19 cellular contexts compared by ENCODE assay signal in the genomic region with DNA sequence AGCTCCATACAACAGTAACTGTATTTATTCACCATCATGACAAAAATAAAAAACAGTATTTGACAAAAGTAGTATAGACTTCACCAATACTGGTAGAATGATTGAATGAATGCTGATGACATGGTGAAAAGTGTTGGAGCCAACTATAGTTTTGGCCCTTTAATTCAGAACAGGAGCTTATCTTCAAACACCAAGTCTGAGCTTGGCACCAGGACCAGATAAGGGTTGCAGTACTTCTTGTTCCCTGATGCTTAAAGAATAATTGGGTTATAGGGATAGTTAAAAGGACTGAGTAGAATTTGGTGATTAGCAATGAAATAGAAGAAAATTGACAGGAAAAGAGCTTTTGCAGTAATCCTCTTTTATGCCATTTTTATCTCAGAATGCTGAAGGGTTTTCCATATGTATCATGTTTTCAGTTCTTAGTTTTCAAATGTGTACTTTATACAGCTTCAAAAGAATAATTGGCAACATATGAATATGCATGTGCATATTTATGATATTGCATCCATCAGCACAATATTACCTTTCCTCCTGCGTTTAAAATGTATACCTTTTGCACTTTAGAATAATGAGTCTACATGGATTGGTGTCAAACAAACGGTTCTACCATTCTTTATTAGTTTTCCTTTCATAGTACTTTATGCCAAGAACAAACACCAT.
DNase-seq lines count a peak whose midpoint lies in the region; ATAC-seq and TF ChIP-seq lines count a peak whose summit lies in the region.
"Had no signal": no experiment of that assay in that cellular context is flagged by ENCODE, and none has a peak within 500 bp of the region (broad histone marks: within the 10 kb centered on the region; RNA-seq: fewer than 3 reads in every experiment).

No MANE protein-coding gene starts in this region.

- no peak overlapping the region for H4K5ac ChIP-seq in IMR-90 (ENCODE audit: low read depth, low read length)

- no peaks in the 10 kb centered on the region for H4K20me1 ChIP-seq in IMR-90 (ENCODE audit: insufficient read depth, low read length)

- no peak overlapping the region for H4K8ac ChIP-seq in IMR-90 (ENCODE audit: low read depth in 2 of 2, low read length in 2 of 2)

- no peak overlapping the region for H2AFZ ChIP-seq in IMR-90 (replicated peaks; ENCODE audit: low read length, poor library complexity)
- H2AFZ ChIP-seq: GM23248 had no signal

- no peak overlapping the region for H2AK9ac ChIP-seq in IMR-90 (replicated peaks; ENCODE audit: low read depth, low read length, poor library complexity)

- TF ChIP-seq EP300 in stomach (IDR thresholded peaks at IDR 0.05): no peak

- no peak for TF ChIP-seq RAD21 in IMR-90 (IDR thresholded peaks at IDR 0.05; ENCODE audit: low read length)

- no peak overlapping the region for H2BK120ac ChIP-seq in IMR-90 (ENCODE audit: low read depth, low read length)

- H3K9me3 ChIP-seq in left ventricle myocardium inferior (replicated peaks) (no peaks in the 10 kb centered on the region), IMR-90 (ENCODE audit: control insufficient read depth, insufficient read depth, low read length) (no peaks in the 10 kb centered on the region), stomach (no peaks in the 10 kb centered on the region)

- no CpG with 5 or more reads among the region's 2 CpGs for WGBS in IMR-90 (ENCODE audit: extremely low coverage in 2 of 2, insufficient read length in 1 of 2), 2 experiments
- WGBS in stomach, 5 donors: 39 to 54% (median 43%) methylated on average over 2 of the region's 2 CpGs

- no TSS peak for BruUV-seq in IMR-90 (replicated peaks; lab: Mats Ljungman, UMichigan)

- in situ Hi-C loops in IMR-90 (cut with MboI; ENCODE audit: low sequenced_read_pairs): no loop called here

- H3K79me1 ChIP-seq in IMR-90 (ENCODE audit: low read depth in 1 of 2, low read length in 2 of 2): no peaks in the 10 kb centered on the region

- H3K27ac ChIP-seq in left ventricle myocardium inferior (replicated peaks) (no peak overlapping the region), IMR-90 (ENCODE audit: insufficient read depth, low read length) (no peak overlapping the region), stomach (no peak overlapping the region)
- H3K27ac ChIP-seq: 22Rv1, GM23248 had no signal

- H3K4me2 ChIP-seq in IMR-90 (ENCODE audit: low read depth, low read length): no peak overlapping the region

- CTCF ChIA-PET in IMR-90 (lab: Yijun Ruan, JAX): no interaction called here

- no peak overlapping the region for H3K9ac ChIP-seq in IMR-90 (ENCODE audit: low read depth, low read length)
- H3K9ac ChIP-seq: GM23248 had no signal

- intact Hi-C loops in Right ventricle myocardium inferior (cut with DNase I): no loop called here
- intact Hi-C loops in left ventricle myocardium inferior (cut with micrococcal nuclease): no loop called here
- intact Hi-C loops in left ventricle myocardium superior (cut with micrococcal nuclease): no loop called here
- intact Hi-C loops in cardiac septum (cut with DNase I): no loop called here
- intact Hi-C loops in IMR-90 (cut with micrococcal nuclease): no loop called here
- intact Hi-C loops in stomach (cut with DNase I; ENCODE audit: low total_unique reads): no loop called here

- no peak overlapping the region for H2BK20ac ChIP-seq in IMR-90 (ENCODE audit: low read depth, low read length)

- POLR2A ChIA-PET in IMR-90 (lab: Charles Lee; ENCODE audit: unreplicated experiment): no interaction called here

- no peaks in the 10 kb centered on the region for H3K9me1 ChIP-seq in IMR-90 (ENCODE audit: insufficient read depth, low read length)

- H3K18ac ChIP-seq in IMR-90 (ENCODE audit: low read depth, low read length): no peak overlapping the region

- H4K91ac ChIP-seq in IMR-90 (ENCODE audit: insufficient read depth, low read depth, low read length): no peak overlapping the region

- H3K27me3 ChIP-seq in left ventricle myocardium inferior (ENCODE audit: low read depth) (no peaks in the 10 kb centered on the region), IMR-90 (ENCODE audit: control insufficient read depth, insufficient read depth, low read length) (peaks cover 2% of the 10 kb centered on the region; the same call in 1 of the 2 replicates), stomach (no peaks in the 10 kb centered on the region)

- no peak overlapping the region for H3K4ac ChIP-seq in IMR-90 (ENCODE audit: low read depth, low read length)

- H2AK5ac ChIP-seq in IMR-90 (ENCODE audit: low read depth, low read length): no peak overlapping the region

- no peak for DNase-seq in Right ventricle myocardium inferior (ENCODE audit: missing footprints)
- DNase-seq in left ventricle myocardium inferior: no peak
- no peak for DNase-seq in left ventricle myocardium superior
- DNase-seq in cardiac septum (ENCODE audit: low spot score): no peak
- DNase-seq in IMR-90: no peak
- peak; percentile 35 for DNase-seq in stomach
- DNase-seq: C1 segment of cervical spinal cord; Calu3; CD4-positive, alpha-beta memory T cell; COR-L47; DMS53; DMS79 treated with DMSO at 0.1 percent for 48 hours; GF-D8; GM23248; H7; HCEC 1CT had no signal

- H3K4me1 ChIP-seq in left ventricle myocardium inferior (peaks cover 15% of the 10 kb centered on the region), IMR-90 (ENCODE audit: control insufficient read depth, insufficient read depth, low read length) (no peaks in the 10 kb centered on the region), stomach (no peaks in the 10 kb centered on the region)

- TF ChIP-seq CTCF in left ventricle myocardium inferior (IDR thresholded peaks at IDR 0.05; ENCODE audit: borderline replicate concordance): no peak
- no peak for TF ChIP-seq CTCF in IMR-90 (conservative IDR thresholded peaks at IDR 0.05; ENCODE audit: low read depth, low read length)
- TF ChIP-seq CTCF in stomach (IDR thresholded peaks at IDR 0.05): no peak

- H3K23ac ChIP-seq in IMR-90 (ENCODE audit: low read depth, low read length): no peak overlapping the region

- H3K56ac ChIP-seq in IMR-90 (ENCODE audit: extremely low read depth, insufficient read depth, low read length): no peak overlapping the region

- peak; percentile 47 for ATAC-seq in Right ventricle myocardium inferior
- peak; percentile 75 for ATAC-seq in left ventricle myocardium superior
- ATAC-seq in IMR-90 (ENCODE audit: low read depth): no peak
- no peak for ATAC-seq in HG03095 (IDR thresholded peaks at IDR 0.05; ENCODE audit: unreplicated experiment)
- no peak for ATAC-seq in HG02973 (IDR thresholded peaks at IDR 0.05; ENCODE audit: unreplicated experiment)

- H3K36me3 ChIP-seq in left ventricle myocardium inferior (no peaks in the 10 kb centered on the region), IMR-90 (ENCODE audit: control insufficient read depth, insufficient read depth, low read length) (no peaks in the 10 kb centered on the region), stomach (no peaks in the 10 kb centered on the region)

- H3K14ac ChIP-seq in IMR-90 (replicated peaks; ENCODE audit: low read depth, low read length): no peak overlapping the region

- H2BK15ac ChIP-seq in IMR-90 (ENCODE audit: low read depth, low read length): no peak overlapping the region

- dilution Hi-C loops in IMR-90 (cut with HindIII; ENCODE audit: low sequenced_read_pairs, unreplicated experiment): no loop called here

- no peak overlapping the region for H2BK5ac ChIP-seq in IMR-90 (ENCODE audit: low read depth, low read length, poor library complexity, severe bottlenecking)

- H3K4me3 ChIP-seq in left ventricle myocardium inferior (no peak overlapping the region), IMR-90 (ENCODE audit: insufficient read depth, low read depth, low read length) (no peak overlapping the region), stomach (no peak overlapping the region)
- H3K4me3 ChIP-seq: GM23248 had no signal

- TF ChIP-seq POLR2A in IMR-90 (IDR thresholded peaks at IDR 0.05; ENCODE audit: low read depth, low read length) (no peak), stomach (IDR thresholded peaks at IDR 0.05) (no peak)

TF ChIP-seq in IMR-90, 13 proteins besides CTCF, POLR2A, EP300 and RAD21:
- TF ChIP-seq MAFK (IDR thresholded peaks at IDR 0.05; ENCODE audit: low read depth, low read length) (peak; percentile 53), NFE2L2 (IDR thresholded peaks at IDR 0.05; ENCODE audit: low read depth, low read length) (no peak)

Comparison
In these comparisons a context has a peak if more than half of its experiments do, and no peak if none do; other contexts are left out.
1. ATAC-seq: peak in Right ventricle myocardium inferior (single experiment) and left ventricle myocardium superior (single experiment); none in IMR-90 (single experiment), HG03095 (single experiment) and HG02973 (single experiment).